27 cellular contexts compared by ENCODE assay signal in genomic region chr15:72068826-72069225, GRCh38.
"Had no signal": no experiment of that assay in that cellular context is flagged by ENCODE, and none has a peak within 500 bp of the region (broad histone marks: within the 10 kb centered on the region; RNA-seq: fewer than 3 reads in every experiment).

No MANE protein-coding gene starts in this region.

- H3K4me2 ChIP-seq: neural progenitor cell had no signal

- H3K27me3 ChIP-seq: brain microvascular endothelial cell, dorsolateral prefrontal cortex, heart left ventricle, neural progenitor cell, spleen had no signal

- H3K9ac ChIP-seq: neural progenitor cell had no signal

- ATAC-seq: effector memory CD8-positive, alpha-beta T cell; heart left ventricle; naive thymus-derived CD8-positive, alpha-beta T cell; right cardiac atrium; WTC11 had no signal

- H3K27ac ChIP-seq: brain microvascular endothelial cell, coronary artery, dorsolateral prefrontal cortex, heart left ventricle, neural progenitor cell, spleen, thoracic aorta had no signal

- H3K9me3 ChIP-seq: heart left ventricle, spleen, thoracic aorta had no signal

- H2AFZ ChIP-seq: neural progenitor cell had no signal

- H3K36me3 ChIP-seq: brain microvascular endothelial cell, heart left ventricle, neural progenitor cell, spleen, thoracic aorta had no signal

- H3K4me3 ChIP-seq: coronary artery, dorsolateral prefrontal cortex, heart left ventricle, neural progenitor cell, spleen, thoracic aorta had no signal

- DNase-seq: activated CD4-positive, alpha-beta memory T cell treated with anti-CD3 and anti-CD28 coated beads, Interleukin-2, amount 10 ng/mL, durations not matched to agents 7 days and 5 days; activated CD4-positive, alpha-beta T cell treated with anti-CD3 and anti-CD28 coated beads for 1 hour; activated CD4-positive, alpha-beta T cell treated with anti-CD3 and anti-CD28 coated beads, Interleukin-2, amount 10 ng/mL, durations not matched to agents 7 days and 5 days; activated CD8-positive, alpha-beta memory T cell treated with anti-CD3 and anti-CD28 coated beads, Interleukin-2, amount 50 U/mL, for 48 hours; activated gamma-delta T cell; activated naive CD4-positive, alpha-beta T cell treated with anti-CD3 and anti-CD28 coated beads, Interleukin-2, amount 10 ng/mL, durations not matched to agents 7 days and 5 days; activated naive CD8-positive, alpha-beta T cell treated with anti-CD3 and anti-CD28 coated beads, Interleukin-2, amount 10 ng/mL, durations not matched to agents 7 days and 5 days; activated T-cell treated with anti-CD3 and anti-CD28 coated beads, Interleukin-2, amount 50 U/mL, for 24 hours; amniotic stem cell; brain microvascular endothelial cell; dorsolateral prefrontal cortex; effector memory CD8-positive, alpha-beta T cell; foreskin fibroblast; heart left ventricle; hypothalamus; immature natural killer cell; kidney; naive thymus-derived CD8-positive, alpha-beta T cell; right cardiac atrium; spleen; stimulated activated naive CD4-positive, alpha-beta T cell treated with Interleukin-2 at 50 U/mL for 16 hours; T-helper 9 cell; trophoblast cell had no signal

- H3K4me1 ChIP-seq: neural progenitor cell had no signal
